25 cellular contexts compared by ENCODE assay signal in genomic region chr6:1591926-1592325, GRCh38.
"Had no signal": no experiment of that assay in that cellular context is flagged by ENCODE, and none has a peak within 500 bp of the region (broad histone marks: within the 10 kb centered on the region; RNA-seq: fewer than 3 reads in every experiment).

No MANE protein-coding gene starts in this region.

- H3K36me3 ChIP-seq: esophagus squamous epithelium, gastrocnemius medialis, heart right ventricle, lower lobe of right lung had no signal

- H3K36me3 Mint-ChIP-seq: mesothelial cell of epicardium, naive B cell had no signal

- H3K4me1 ChIP-seq: lower lobe of right lung had no signal

- H3K9me3 Mint-ChIP-seq: mesothelial cell of epicardium, naive B cell had no signal

- ATAC-seq: esophagus mucosa, gastrocnemius medialis, heart right ventricle, left colon, left lobe of liver, left ventricle myocardium superior, lower lobe of right lung, mucosa of descending colon had no signal

- DNase-seq: dermis blood vessel endothelial cell; dorsolateral prefrontal cortex; effector CD4-positive, alpha-beta T cell; effector memory CD4-positive, alpha-beta T cell; erythroblast; esophagus squamous epithelium; foreskin fibroblast; foreskin melanocyte; gastrocnemius medialis; glutamatergic neuron; heart right ventricle; hippocampal formation; kidney; kidney glomerular epithelial cell; left colon; left ventricle myocardium superior; lower lobe of right lung; mesenchymal stem cell; mucosa of descending colon; naive B cell had no signal

- H3K27ac Mint-ChIP-seq: mesothelial cell of epicardium had no signal

- H3K9me3 ChIP-seq: esophagus squamous epithelium, gastrocnemius medialis, heart right ventricle, lower lobe of right lung, mucosa of descending colon had no signal

- H3K27ac ChIP-seq: coronary artery, dorsolateral prefrontal cortex, epithelial cell of prostate, esophagus squamous epithelium, gastrocnemius medialis, heart right ventricle, lower lobe of right lung had no signal

- H3K4me3 Mint-ChIP-seq: mesothelial cell of epicardium, naive B cell had no signal

- H3K4me3 ChIP-seq: coronary artery, dorsolateral prefrontal cortex, esophagus squamous epithelium, gastrocnemius medialis, heart right ventricle, lower lobe of right lung, mucosa of descending colon had no signal
